ENCODE assay signal across 12 cellular contexts in the genomic region with DNA sequence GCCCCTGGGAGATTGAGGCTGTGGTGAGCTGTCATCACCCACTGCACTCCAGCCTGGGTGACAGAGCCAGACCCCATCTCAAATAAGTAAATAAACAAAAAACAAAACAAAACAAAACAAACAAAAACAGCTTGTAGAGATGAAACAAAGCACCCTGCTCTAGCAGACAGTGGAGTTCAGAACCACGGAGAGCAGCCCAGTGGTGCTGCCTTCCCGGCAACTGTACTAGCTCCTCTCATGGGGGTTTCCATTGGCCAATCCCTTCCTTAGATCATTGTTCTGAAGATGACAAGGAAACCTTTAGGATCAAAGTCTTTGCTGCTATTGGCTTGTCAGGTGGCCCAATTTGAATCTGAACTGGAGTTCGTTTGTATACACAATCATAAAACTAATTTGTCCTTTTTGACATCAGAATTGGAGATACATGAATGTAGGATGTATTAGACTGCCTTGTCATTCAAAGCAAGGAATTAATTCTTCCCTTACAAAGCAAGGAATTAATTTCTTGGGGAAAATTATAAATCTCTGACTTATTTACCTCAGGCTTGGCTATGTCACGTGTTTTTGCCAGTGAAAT. TPM values are rescaled to one million over a fixed set of nuclear protein-coding genes. Genes with fewer than 3 reads are reported as not detected.
DNase-seq lines count a peak whose midpoint lies in the region; ATAC-seq and TF ChIP-seq lines count a peak whose summit lies in the region.
"Had no signal": no experiment of that assay in that cellular context is flagged by ENCODE, and none has a peak within 500 bp of the region (broad histone marks: within the 10 kb centered on the region; RNA-seq: fewer than 3 reads in every experiment).

No MANE protein-coding gene starts in this region.

- no peaks in the 10 kb centered on the region for H3K36me3 ChIP-seq in brain microvascular endothelial cell (replicated peaks)
- no peaks in the 10 kb centered on the region for H3K36me3 ChIP-seq in osteoblast (ENCODE audit: insufficient read depth, low read length)
- H3K36me3 ChIP-seq: BLaER1 treated with 17β-estradiol and CSF1 and Interleukin-3, amounts not matched to agents 10 nM and 100 nM; left lung had no signal

- H3K4me3 ChIP-seq in brain microvascular endothelial cell (ENCODE audit: low read depth, low read length) (no peak overlapping the region), osteoblast (ENCODE audit: insufficient read depth, low read length) (no peak overlapping the region)
- H3K4me3 ChIP-seq: BLaER1 treated with 17β-estradiol and CSF1 and Interleukin-3, amounts not matched to agents 10 nM and 100 nM; left lung had no signal

- H3K27me3 Mint-ChIP-seq in activated naive CD4-positive, alpha-beta T cell treated with anti-CD3 and anti-CD28 coated beads, Interleukin-2, amount 10 ng/mL, durations not matched to agents 7 days and 5 days = peaks cover 45% of the 10 kb centered on the region

- TF ChIP-seq CTCF in brain microvascular endothelial cell (IDR thresholded peaks at IDR 0.05; ENCODE audit: low read depth, low read length, missing control alignments) (no peak), osteoblast (IDR thresholded peaks at IDR 0.05; ENCODE audit: extremely low read depth, low read depth, low read length) (no peak), GM20000 (IDR thresholded peaks at IDR 0.05; ENCODE audit: extremely low read depth, missing control alignments) (no peak)

- no peak overlapping the region for H2AFZ ChIP-seq in osteoblast (ENCODE audit: low read length)

- DNase-seq in activated naive CD4-positive, alpha-beta T cell treated with anti-CD3 and anti-CD28 coated beads, Interleukin-2, amount 10 ng/mL, durations not matched to agents 7 days and 5 days = peak; percentile 60
- no peak for DNase-seq in activated naive CD4-positive, alpha-beta T cell treated with anti-CD3 and anti-CD28 coated beads, Interleukin-2, amount 50 U/mL, for 72 hours (ENCODE audit: low spot score in 2 of 2)
- peak; percentile 45 for DNase-seq in NAMALWA (ENCODE audit: low spot score)
- DNase-seq in brain microvascular endothelial cell = peak; percentile 25
- peak; percentile 71 for DNase-seq in osteoblast (ENCODE audit: insufficient read length, low spot score, missing footprints)
- no peak for DNase-seq in HCEC 1CT
- DNase-seq in DMS153 treated with DMSO at 0.1 percent for 48 hours (lab: John Stamatoyannopoulos, UW; ENCODE audit: unreplicated experiment) = no peak
- no peak for DNase-seq in GM20000 (ENCODE audit: low spot score)
- DNase-seq: left lung had no signal

- H3K9me3 Mint-ChIP-seq in activated naive CD4-positive, alpha-beta T cell treated with anti-CD3 and anti-CD28 coated beads, Interleukin-2, amount 10 ng/mL, durations not matched to agents 7 days and 5 days = no peaks in the 10 kb centered on the region
- H3K9me3 Mint-ChIP-seq in activated naive CD4-positive, alpha-beta T cell treated with anti-CD3 and anti-CD28 coated beads, Interleukin-2, amount 50 U/mL, for 72 hours = no peaks in the 10 kb centered on the region
- H3K9me3 Mint-ChIP-seq: activated T-helper 2 cell treated with anti-CD3 and anti-CD28 coated beads, Interferon-gamma antibody, Interleukin-2, Interleukin-4, amounts not matched to agents 10 μg/mL and 5 μg/mL and 100 μg/mL, durations not matched to agents 14 hours and 24 hours and 36 hours had no signal

- H3K27me3 ChIP-seq in brain microvascular endothelial cell (replicated peaks) (no peaks in the 10 kb centered on the region), osteoblast (ENCODE audit: insufficient read depth, low read length) (peaks cover 10% of the 10 kb centered on the region)
- H3K27me3 ChIP-seq: BLaER1 treated with 17β-estradiol and CSF1 and Interleukin-3, amounts not matched to agents 10 nM and 100 nM had no signal

- in situ Hi-C loops in brain microvascular endothelial cell (cut with HindIII; ENCODE audit: low pct_ligation_motif_present, low sequenced_read_pairs) = no loop called here

- H3K27ac ChIP-seq in brain microvascular endothelial cell (no peak overlapping the region), osteoblast (ENCODE audit: low read depth, low read length) (no peak overlapping the region)
- H3K27ac ChIP-seq: BLaER1 treated with 17β-estradiol and CSF1 and Interleukin-3, amounts not matched to agents 10 nM and 100 nM; left lung had no signal

- no peak overlapping the region for H3K4me3 Mint-ChIP-seq in activated naive CD4-positive, alpha-beta T cell treated with anti-CD3 and anti-CD28 coated beads, Interleukin-2, amount 10 ng/mL, durations not matched to agents 7 days and 5 days

- no peaks in the 10 kb centered on the region for H3K4me1 Mint-ChIP-seq in activated naive CD4-positive, alpha-beta T cell treated with anti-CD3 and anti-CD28 coated beads, Interleukin-2, amount 10 ng/mL, durations not matched to agents 7 days and 5 days

- no peaks in the 10 kb centered on the region for H3K4me1 ChIP-seq in osteoblast (ENCODE audit: insufficient read depth, low read length)
- H3K4me1 ChIP-seq: left lung had no signal

- H3K27ac Mint-ChIP-seq in activated naive CD4-positive, alpha-beta T cell treated with anti-CD3 and anti-CD28 coated beads, Interleukin-2, amount 10 ng/mL, durations not matched to agents 7 days and 5 days = no peak overlapping the region
- no peak overlapping the region for H3K27ac Mint-ChIP-seq in activated naive CD4-positive, alpha-beta T cell treated with anti-CD3 and anti-CD28 coated beads, Interleukin-2, amount 50 U/mL, for 72 hours
- H3K27ac Mint-ChIP-seq: activated T-helper 2 cell treated with anti-CD3 and anti-CD28 coated beads, Interferon-gamma antibody, Interleukin-2, Interleukin-4, amounts not matched to agents 10 μg/mL and 5 μg/mL and 100 μg/mL, durations not matched to agents 14 hours and 24 hours and 36 hours had no signal

- no peaks in the 10 kb centered on the region for H3K36me3 Mint-ChIP-seq in activated naive CD4-positive, alpha-beta T cell treated with anti-CD3 and anti-CD28 coated beads, Interleukin-2, amount 10 ng/mL, durations not matched to agents 7 days and 5 days
- no peaks in the 10 kb centered on the region for H3K36me3 Mint-ChIP-seq in activated naive CD4-positive, alpha-beta T cell treated with anti-CD3 and anti-CD28 coated beads, Interleukin-2, amount 50 U/mL, for 72 hours

- no peaks in the 10 kb centered on the region for H4K20me1 ChIP-seq in osteoblast (ENCODE audit: insufficient read depth, low read length)
- H4K20me1 ChIP-seq: BLaER1 treated with 17β-estradiol and CSF1 and Interleukin-3, amounts not matched to agents 10 nM and 100 nM had no signal

- H3K4me2 ChIP-seq in osteoblast (ENCODE audit: insufficient read depth, low read length) = no peak overlapping the region

- no peak for ATAC-seq in activated naive CD4-positive, alpha-beta T cell treated with anti-CD3 and anti-CD28 coated beads, Interleukin-2, amount 50 U/mL, for 72 hours
- ATAC-seq: left lung had no signal

- H3K79me2 ChIP-seq in osteoblast (ENCODE audit: insufficient read depth, low read length) = no peaks in the 10 kb centered on the region

- H3K9me3 ChIP-seq in osteoblast (ENCODE audit: low read depth, low read length) = no peaks in the 10 kb centered on the region
- H3K9me3 ChIP-seq: BLaER1 treated with 17β-estradiol and CSF1 and Interleukin-3, amounts not matched to agents 10 nM and 100 nM; left lung had no signal

- CTCF ChIA-PET in activated naive CD4-positive, alpha-beta T cell treated with anti-CD3 and anti-CD28 coated beads, Interleukin-2, amount 10 ng/mL, durations not matched to agents 7 days and 5 days (lab: Charles Lee) = interaction anchor here (1.2 kb wide), 1 partner anchor 105 kb away, joined by 3 read pairs; no protein-coding TSS in a partner anchor

RNA-seq across cellular contexts. Expression of a gene that starts 19.7 kb away (rescaled TPM):
- not detected for total RNA-seq in activated naive CD4-positive, alpha-beta T cell treated with anti-CD3 and anti-CD28 coated beads, Interleukin-2, amount 50 U/mL, for 72 hours
- total RNA-seq in osteoblast = not detected in 2 replicates
- total RNA-seq: activated T-helper 2 cell treated with anti-CD3 and anti-CD28 coated beads, Interferon-gamma antibody, Interleukin-2, Interleukin-4, amounts not matched to agents 10 μg/mL and 5 μg/mL and 100 μg/mL, durations not matched to agents 14 hours and 24 hours and 36 hours; left lung; T-helper 1 cell treated with Interleukin-12 subunit alpha and Interleukin-12 subunit beta and Interleukin-4 antibody, amounts not matched to agents 30 ng/mL and 1 ng/mL, for 36 hours had no signal

RNA-seq across cellular contexts. Expression of a gene that starts 21.0 kb away (rescaled TPM):
- total RNA-seq in activated naive CD4-positive, alpha-beta T cell treated with anti-CD3 and anti-CD28 coated beads, Interleukin-2, amount 50 U/mL, for 72 hours = under 1 TPM in 1 of 2 donors, not detected in 1; 0.60 TPM
- total RNA-seq in osteoblast = not detected in 2 replicates
- total RNA-seq: activated T-helper 2 cell treated with anti-CD3 and anti-CD28 coated beads, Interferon-gamma antibody, Interleukin-2, Interleukin-4, amounts not matched to agents 10 μg/mL and 5 μg/mL and 100 μg/mL, durations not matched to agents 14 hours and 24 hours and 36 hours; left lung; T-helper 1 cell treated with Interleukin-12 subunit alpha and Interleukin-12 subunit beta and Interleukin-4 antibody, amounts not matched to agents 30 ng/mL and 1 ng/mL, for 36 hours had no signal

RNA-seq across cellular contexts. Expression of a gene that starts 24.9 kb away (rescaled TPM):
- total RNA-seq in activated naive CD4-positive, alpha-beta T cell treated with anti-CD3 and anti-CD28 coated beads, Interleukin-2, amount 50 U/mL, for 72 hours = not detected
- total RNA-seq in osteoblast = not detected in 2 replicates
- total RNA-seq: activated T-helper 2 cell treated with anti-CD3 and anti-CD28 coated beads, Interferon-gamma antibody, Interleukin-2, Interleukin-4, amounts not matched to agents 10 μg/mL and 5 μg/mL and 100 μg/mL, durations not matched to agents 14 hours and 24 hours and 36 hours; left lung; T-helper 1 cell treated with Interleukin-12 subunit alpha and Interleukin-12 subunit beta and Interleukin-4 antibody, amounts not matched to agents 30 ng/mL and 1 ng/mL, for 36 hours had no signal

RNA-seq across cellular contexts. Expression of a gene that starts 27.0 kb away (rescaled TPM):
- not detected for total RNA-seq in activated naive CD4-positive, alpha-beta T cell treated with anti-CD3 and anti-CD28 coated beads, Interleukin-2, amount 50 U/mL, for 72 hours
- total RNA-seq in osteoblast = not detected in 2 replicates
- total RNA-seq: activated T-helper 2 cell treated with anti-CD3 and anti-CD28 coated beads, Interferon-gamma antibody, Interleukin-2, Interleukin-4, amounts not matched to agents 10 μg/mL and 5 μg/mL and 100 μg/mL, durations not matched to agents 14 hours and 24 hours and 36 hours; left lung; T-helper 1 cell treated with Interleukin-12 subunit alpha and Interleukin-12 subunit beta and Interleukin-4 antibody, amounts not matched to agents 30 ng/mL and 1 ng/mL, for 36 hours had no signal

RNA-seq across cellular contexts. Expression of a gene that starts 44.4 kb away (rescaled TPM):
- under 1 TPM in 1 of 2 donors, not detected in 1; 0.35 TPM for total RNA-seq in activated naive CD4-positive, alpha-beta T cell treated with anti-CD3 and anti-CD28 coated beads, Interleukin-2, amount 50 U/mL, for 72 hours
- not detected in 2 replicates for total RNA-seq in osteoblast
- total RNA-seq: activated T-helper 2 cell treated with anti-CD3 and anti-CD28 coated beads, Interferon-gamma antibody, Interleukin-2, Interleukin-4, amounts not matched to agents 10 μg/mL and 5 μg/mL and 100 μg/mL, durations not matched to agents 14 hours and 24 hours and 36 hours; left lung; T-helper 1 cell treated with Interleukin-12 subunit alpha and Interleukin-12 subunit beta and Interleukin-4 antibody, amounts not matched to agents 30 ng/mL and 1 ng/mL, for 36 hours had no signal

Comparison
In these comparisons a context has a peak if more than half of its experiments do, and no peak if none do; other contexts are left out.
1. DNase-seq: peak in activated naive CD4-positive, alpha-beta T cell treated with anti-CD3 and anti-CD28 coated beads, Interleukin-2, amount 10 ng/mL, durations not matched to agents 7 days and 5 days (single experiment), NAMALWA (single experiment), brain microvascular endothelial cell (single experiment) and osteoblast (single experiment); none in activated naive CD4-positive, alpha-beta T cell treated with anti-CD3 and anti-CD28 coated beads, Interleukin-2, amount 50 U/mL, for 72 hours (0 of 2), HCEC 1CT (single experiment), DMS153 treated with DMSO at 0.1 percent for 48 hours (single experiment) and GM20000 (single experiment).